In the genomic region with DNA sequence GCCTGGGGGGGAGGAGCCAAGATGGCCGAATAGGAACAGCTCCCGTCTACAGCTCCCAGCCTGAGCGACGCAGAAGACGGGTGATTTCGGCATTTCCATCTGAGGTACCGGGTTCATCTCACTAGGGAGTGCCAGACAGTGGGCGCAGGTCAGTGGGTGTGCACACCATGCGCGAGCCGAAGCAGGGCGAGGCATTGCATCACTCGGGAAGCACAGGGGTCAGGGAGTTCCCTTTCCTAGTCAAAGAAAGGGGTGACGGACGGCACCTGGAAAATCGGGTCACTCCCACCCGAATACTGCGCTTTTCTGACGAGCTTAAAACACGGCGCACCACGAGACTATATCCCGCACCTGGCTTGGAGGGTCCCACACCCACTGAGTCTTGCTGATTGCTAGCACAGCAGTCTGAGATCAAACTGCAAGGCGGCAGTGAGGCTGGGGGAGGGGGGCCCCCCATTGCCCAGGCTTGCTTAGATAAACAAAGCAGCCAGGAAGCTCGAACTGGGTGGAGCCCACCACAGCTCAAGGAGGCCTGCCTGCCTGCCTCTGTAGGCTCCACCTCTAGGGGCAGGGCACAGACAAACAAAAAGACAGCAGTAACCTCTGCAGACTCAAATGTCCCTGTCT, we compare ENCODE assay signal across 6 cellular contexts.
A peak's percentile ranks its signal among the peaks of the same experiment; 100 is the strongest.
DNase-seq lines count a peak whose midpoint lies in the region; TF ChIP-seq lines count a peak whose summit lies in the region.
"Not testable (repeated sequence)": the region's sequence is repeated elsewhere in the genome, so short reads cannot be mapped to it uniquely, and the experiment has no call there.

No MANE protein-coding gene starts in this region.

- not testable (repeated sequence) for H3K79me2 ChIP-seq in H9 (ENCODE audit: insufficient read depth, low read length)

- not testable (repeated sequence) for H3K27me3 ChIP-seq in Caco-2 (replicated peaks; ENCODE audit: control insufficient read depth, insufficient read depth, low read length); H9 (ENCODE audit: insufficient read depth, low read length); endodermal cell (ENCODE audit: control insufficient read depth, insufficient read depth, low read length, poor library complexity, severe bottlenecking)

- not testable (repeated sequence) for H3K27ac Mint-ChIP-seq in Caco-2 (ENCODE audit: unreplicated experiment); osteocyte (ENCODE audit: unreplicated experiment)
- peak overlapping the region in 2 of 3 experiments; percentile 91 to 94; a peak in 4 of 7 replicates for H3K27ac Mint-ChIP-seq in H9
- peak overlapping the region; percentile 52 for H3K27ac Mint-ChIP-seq in endodermal cell

- not testable (repeated sequence) for H3K4me1 Mint-ChIP-seq in Caco-2 (ENCODE audit: low read depth, unreplicated experiment); endodermal cell; osteocyte (ENCODE audit: unreplicated experiment)
- peaks cover 18 to 24% of the 10 kb centered on the region in 2 experiments for H3K4me1 Mint-ChIP-seq in H9

- H3K4me1 ChIP-seq in Caco-2; H9 (ENCODE audit: insufficient read depth, low read length); endodermal cell (ENCODE audit: control insufficient read depth, insufficient read depth, low read length): not testable (repeated sequence)

- not testable (repeated sequence) for DNase-seq in Caco-2
- DNase-seq in H9 = peak; percentile 54
- DNase-seq in NCI-H748 (lab: John Stamatoyannopoulos, UW; ENCODE audit: unreplicated experiment) = peak; percentile 19
- peak; percentile 62 for DNase-seq in endodermal cell
- peak; percentile 57 for DNase-seq in osteocyte (ENCODE audit: extremely low spot score, unreplicated experiment)

- H3K18ac ChIP-seq in H9 (ENCODE audit: insufficient read length, low read depth, low read length) = not testable (repeated sequence)

- not testable (repeated sequence) for H4K8ac ChIP-seq in H9 (replicated peaks; ENCODE audit: insufficient read length, low read depth, low read length)

- H3K4me2 ChIP-seq in H9 (ENCODE audit: insufficient read depth, insufficient read length, low read length) = not testable (repeated sequence)

- not testable (repeated sequence) for H4K20me1 ChIP-seq in H9 (ENCODE audit: control insufficient read depth, insufficient read depth, insufficient read length)

- H3T11ph ChIP-seq in H9 (ENCODE audit: low read length) = not testable (repeated sequence)

- H2BK120ac ChIP-seq in H9 (ENCODE audit: low read depth, low read length, poor library complexity, severe bottlenecking) = not testable (repeated sequence)

- not testable (repeated sequence) for H4K5ac ChIP-seq in H9 (ENCODE audit: insufficient read length, low read depth, low read length)

- not testable (repeated sequence) for H3K23ac ChIP-seq in H9 (ENCODE audit: insufficient read length, low read depth, low read length)

- no CpG with 5 or more reads among the region's 25 CpGs for WGBS in H9 (ENCODE audit: extremely low coverage, insufficient read length, low lambda C conversion rate)
- WGBS in endodermal cell (ENCODE audit: insufficient coverage in 1 of 2, insufficient read length in 1 of 2), 2 experiments = 87 to 89% methylated on average over 17 to 25 of the region's 25 CpGs

- H3K36me3 Mint-ChIP-seq in Caco-2 (ENCODE audit: insufficient read depth, unreplicated experiment); osteocyte (ENCODE audit: unreplicated experiment): not testable (repeated sequence)
- H3K36me3 Mint-ChIP-seq in H9 (ENCODE audit: insufficient read depth in 1 of 3, low read depth in 3 of 3) (peaks cover 0 to 19% (median 0%) of the 10 kb centered on the region in 3 experiments; a peak in 3 of 7 replicates), endodermal cell (ENCODE audit: low read depth) (peaks cover 50% of the 10 kb centered on the region)

- not testable (repeated sequence) for H2BK20ac ChIP-seq in H9 (ENCODE audit: low read depth, low read length, poor library complexity, severe bottlenecking)

- POLR2A ChIA-PET in Caco-2 (lab: Charles Lee) = not testable (repeated sequence)

- H2AFZ ChIP-seq in H9 (ENCODE audit: low read length) = not testable (repeated sequence)

- not testable (repeated sequence) for BruUV-seq in Caco-2 (replicated peaks; lab: Mats Ljungman, UMichigan)

- H3K23me2 ChIP-seq in H9 (ENCODE audit: insufficient read length, low read depth, low read length, poor library complexity, severe bottlenecking) = not testable (repeated sequence)

- H4K91ac ChIP-seq in H9 (ENCODE audit: insufficient read length, low read depth, low read length) = not testable (repeated sequence)

- not testable (repeated sequence) for H3K4ac ChIP-seq in H9 (ENCODE audit: low read depth, low read length)

- H3K9me3 Mint-ChIP-seq in Caco-2 (ENCODE audit: unreplicated experiment) = not testable (repeated sequence)
- H3K9me3 Mint-ChIP-seq in H9 (peaks cover 0 to 15% of the 10 kb centered on the region in 2 experiments; a peak in 2 of 5 replicates), endodermal cell (peaks cover 10% of the 10 kb centered on the region), osteocyte (ENCODE audit: unreplicated experiment) (peaks cover 26% of the 10 kb centered on the region)

- not testable (repeated sequence) for H2BK5ac ChIP-seq in H9 (ENCODE audit: insufficient read length, low read length)

- not testable (repeated sequence) for H3K56ac ChIP-seq in H9 (ENCODE audit: insufficient read length, low read depth, low read length)

- CTCF ChIA-PET in Caco-2 (lab: Charles Lee) = not testable (repeated sequence)

- H3K79me1 ChIP-seq in H9 (ENCODE audit: insufficient read depth, low read depth, low read length, poor library complexity, severe bottlenecking) = not testable (repeated sequence)

- intact Hi-C loops in Caco-2 (cut with micrococcal nuclease; ENCODE audit: unreplicated experiment) = not testable (repeated sequence)

- not testable (repeated sequence) for H3K27ac ChIP-seq in H9 (ENCODE audit: insufficient read length, low read depth, low read length); endodermal cell (ENCODE audit: low read depth, low read length)
- peak overlapping the region; percentile 52; the same call in 1 of the 2 replicates for H3K27ac ChIP-seq in VCaP

- H3K9me3 ChIP-seq in Caco-2; H9 (ENCODE audit: control insufficient read depth, low read depth, low read length); endodermal cell (ENCODE audit: control insufficient read depth, low read length): not testable (repeated sequence)

- H3K4me3 Mint-ChIP-seq in Caco-2 (ENCODE audit: unreplicated experiment) (peak overlapping the region; percentile 61), H9 (peak overlapping the region in 1 of 2 experiments; percentile 28; a peak in 2 of 5 replicates)
- not testable (repeated sequence) for H3K4me3 Mint-ChIP-seq in endodermal cell; osteocyte (ENCODE audit: unreplicated experiment)

- H3K9ac ChIP-seq in H9 (ENCODE audit: extremely low read depth, insufficient read length, low read length); endodermal cell (ENCODE audit: extremely low read depth, low read length, poor library complexity, severe bottlenecking): not testable (repeated sequence)

- H2BK15ac ChIP-seq in H9 (ENCODE audit: low read depth, low read length) = not testable (repeated sequence)

- not testable (repeated sequence) for H3K14ac ChIP-seq in H9 (ENCODE audit: insufficient read depth, low read length)

- H2AK5ac ChIP-seq in H9 (ENCODE audit: insufficient read length, low read length) = not testable (repeated sequence)

- H3K27me3 Mint-ChIP-seq in Caco-2 (ENCODE audit: insufficient read depth, unreplicated experiment); H9 (ENCODE audit: low read depth); endodermal cell (ENCODE audit: insufficient read depth); osteocyte (ENCODE audit: unreplicated experiment): not testable (repeated sequence)

- H3K4me3 ChIP-seq in Caco-2 (ENCODE audit: low read depth, low read length) = peak overlapping the region; percentile 12; the same call in 1 of the 2 replicates
- not testable (repeated sequence) for H3K4me3 ChIP-seq in endodermal cell (ENCODE audit: low read length)

- H2BK12ac ChIP-seq in H9 (ENCODE audit: insufficient read length, low read depth, low read length) = not testable (repeated sequence)

- TF ChIP-seq CTCF in Caco-2 (IDR thresholded peaks at IDR 0.05; ENCODE audit: insufficient read depth in 1 of 2, low read depth in 1 of 2, low read length in 1 of 2, severe bottlenecking in 1 of 2, unreplicated experiment in 1 of 2); H9 (conservative IDR thresholded peaks at IDR 0.05); VCaP (conservative IDR thresholded peaks at IDR 0.05); endodermal cell (conservative IDR thresholded peaks at IDR 0.05); osteocyte (IDR thresholded peaks at IDR 0.05): not testable (repeated sequence)

- not testable (repeated sequence) for H3K36me3 ChIP-seq in Caco-2 (ENCODE audit: control insufficient read depth, insufficient read depth, low read length)
- peaks cover 40% of the 10 kb centered on the region for H3K36me3 ChIP-seq in endodermal cell (ENCODE audit: control insufficient read depth, insufficient read depth, low read length)
